19 cellular contexts compared by ENCODE assay signal in genomic region chr2:219545610-219546352, GRCh38. TPM values are rescaled to one million over a fixed set of nuclear protein-coding genes. Genes with fewer than 3 reads are reported as not detected.
DNase-seq lines count a peak whose midpoint lies in the region; ATAC-seq and TF ChIP-seq lines count a peak whose summit lies in the region.
"Had no signal": no experiment of that assay in that cellular context is flagged by ENCODE, and none has a peak within 500 bp of the region (broad histone marks: within the 10 kb centered on the region; RNA-seq: fewer than 3 reads in every experiment).

No MANE protein-coding gene starts in this region.

- H3K4me1 Mint-ChIP-seq in activated naive CD8-positive, alpha-beta T cell (ENCODE audit: low read depth): peaks cover 18% of the 10 kb centered on the region
- H3K4me1 Mint-ChIP-seq in activated naive CD8-positive, alpha-beta T cell treated with anti-CD3 and anti-CD28 coated beads, Interleukin-2, amount 50 U/mL, for 24 hours: peaks cover 24% of the 10 kb centered on the region
- peaks cover 21% of the 10 kb centered on the region for H3K4me1 Mint-ChIP-seq in glutamatergic neuron (ENCODE audit: low read depth, unreplicated experiment)
- peaks cover 25% of the 10 kb centered on the region for H3K4me1 Mint-ChIP-seq in activated CD8-positive, alpha-beta T cell treated with anti-CD3 and anti-CD28 coated beads, Interleukin-2, amount 10 ng/mL, durations not matched to agents 7 days and 5 days (ENCODE audit: low read depth)

- H3K79me2 ChIP-seq in neural cell (replicated peaks; ENCODE audit: insufficient read depth, low read length): peaks cover 17% of the 10 kb centered on the region

- CTCF ChIA-PET in activated CD8-positive, alpha-beta T cell treated with anti-CD3 and anti-CD28 coated beads, Interleukin-2, amount 10 ng/mL, durations not matched to agents 7 days and 5 days (lab: Charles Lee): interaction anchor here (1.1 to 5.9 kb wide), 3 partner anchors 14 to 96 kb away, joined by 4 to 39 read pairs (median 21); no protein-coding TSS in a partner anchor

- no peak overlapping the region for H3K27ac ChIP-seq in neural cell (ENCODE audit: low read length)
- H3K27ac ChIP-seq: 22Rv1, SK-N-MC had no signal

- no peaks in the 10 kb centered on the region for H3K9me3 ChIP-seq in neural cell (ENCODE audit: low read length)

- no peak overlapping the region for H3K27ac Mint-ChIP-seq in activated naive CD8-positive, alpha-beta T cell
- no peak overlapping the region for H3K27ac Mint-ChIP-seq in activated naive CD8-positive, alpha-beta T cell treated with anti-CD3 and anti-CD28 coated beads, Interleukin-2, amount 50 U/mL, for 24 hours
- no peak overlapping the region for H3K27ac Mint-ChIP-seq in glutamatergic neuron (ENCODE audit: unreplicated experiment)
- no peak overlapping the region for H3K27ac Mint-ChIP-seq in activated CD8-positive, alpha-beta T cell treated with anti-CD3 and anti-CD28 coated beads, Interleukin-2, amount 10 ng/mL, durations not matched to agents 7 days and 5 days

- H3K36me3 ChIP-seq in neural cell (ENCODE audit: insufficient read depth, low read length): peaks cover 1% of the 10 kb centered on the region

- DNase-seq in activated naive CD8-positive, alpha-beta T cell treated with anti-CD3 and anti-CD28 coated beads, Interleukin-2, amount 50 U/mL, for 24 hours: no peak
- DNase-seq in glutamatergic neuron: no peak
- DNase-seq in activated CD8-positive, alpha-beta T cell treated with anti-CD3 and anti-CD28 coated beads, Interleukin-2, amount 10 ng/mL, durations not matched to agents 7 days and 5 days: no peak
- no peak for DNase-seq in activated CD4-positive, CD25-positive, alpha-beta regulatory T cell treated with anti-CD3 and anti-CD28 coated beads, Interleukin-2, amount 50 U/mL, for 72 hours
- DNase-seq in islet precursor cell: no peak
- DNase-seq: AML-193, COR-L47, H9, NCI-H1105, NCI-H510A, OCI-M1, SHP77 had no signal

- H2AFZ ChIP-seq in neural cell (ENCODE audit: low read depth, low read length): no peak overlapping the region

- H3K9me3 Mint-ChIP-seq in activated naive CD8-positive, alpha-beta T cell (ENCODE audit: low read depth): no peaks in the 10 kb centered on the region
- H3K9me3 Mint-ChIP-seq in activated naive CD8-positive, alpha-beta T cell treated with anti-CD3 and anti-CD28 coated beads, Interleukin-2, amount 50 U/mL, for 24 hours: no peaks in the 10 kb centered on the region
- peaks cover 28% of the 10 kb centered on the region for H3K9me3 Mint-ChIP-seq in glutamatergic neuron (ENCODE audit: unreplicated experiment)
- H3K9me3 Mint-ChIP-seq in activated CD8-positive, alpha-beta T cell treated with anti-CD3 and anti-CD28 coated beads, Interleukin-2, amount 10 ng/mL, durations not matched to agents 7 days and 5 days (ENCODE audit: insufficient read depth): no peaks in the 10 kb centered on the region

- TF ChIP-seq CTCF in glutamatergic neuron (IDR thresholded peaks at IDR 0.05; ENCODE audit: partially characterized antibody, unreplicated experiment): no peak
- no peak for TF ChIP-seq CTCF in neural cell (IDR thresholded peaks at IDR 0.05; ENCODE audit: poor library complexity, severe bottlenecking)

- no peak for ATAC-seq in activated naive CD8-positive, alpha-beta T cell treated with anti-CD3 and anti-CD28 coated beads, Interleukin-2, amount 50 U/mL, for 24 hours
- ATAC-seq in activated CD8-positive, alpha-beta T cell treated with anti-CD3 and anti-CD28 coated beads, Interleukin-2, amount 10 ng/mL, durations not matched to agents 7 days and 5 days: no peak
- ATAC-seq in esophagus mucosa: no peak

- H3K9me2 ChIP-seq in neural cell (ENCODE audit: insufficient read depth, low read length): no peaks in the 10 kb centered on the region

- TF ChIP-seq EP300 in neural cell (conservative IDR thresholded peaks at IDR 0.05; ENCODE audit: poor library complexity, severe bottlenecking): no peak

- peak overlapping the region; percentile 90 for H3K4me2 ChIP-seq in neural cell (ENCODE audit: low read length)

- no peak for TF ChIP-seq RAD21 in neural cell (conservative IDR thresholded peaks at IDR 0.05)

- H3K4me3 Mint-ChIP-seq in activated naive CD8-positive, alpha-beta T cell: peak overlapping the region; percentile 46
- H3K4me3 Mint-ChIP-seq in activated naive CD8-positive, alpha-beta T cell treated with anti-CD3 and anti-CD28 coated beads, Interleukin-2, amount 50 U/mL, for 24 hours: no peak overlapping the region
- H3K4me3 Mint-ChIP-seq in glutamatergic neuron (ENCODE audit: unreplicated experiment): peak overlapping the region; percentile 99
- H3K4me3 Mint-ChIP-seq in activated CD8-positive, alpha-beta T cell treated with anti-CD3 and anti-CD28 coated beads, Interleukin-2, amount 10 ng/mL, durations not matched to agents 7 days and 5 days: no peak overlapping the region

- H3K27me3 ChIP-seq in neural cell (ENCODE audit: insufficient read depth, low read depth, low read length): no peaks in the 10 kb centered on the region

- POLR2A ChIA-PET in activated CD8-positive, alpha-beta T cell treated with anti-CD3 and anti-CD28 coated beads, Interleukin-2, amount 10 ng/mL, durations not matched to agents 7 days and 5 days (lab: Charles Lee): no interaction called here

- no peak overlapping the region for H3K9ac ChIP-seq in neural cell (ENCODE audit: low read length)

- peaks cover 2% of the 10 kb centered on the region for H4K20me1 ChIP-seq in neural cell (ENCODE audit: insufficient read depth)

- peaks cover 2% of the 10 kb centered on the region for H3K36me3 Mint-ChIP-seq in activated naive CD8-positive, alpha-beta T cell
- peaks cover 5% of the 10 kb centered on the region for H3K36me3 Mint-ChIP-seq in activated naive CD8-positive, alpha-beta T cell treated with anti-CD3 and anti-CD28 coated beads, Interleukin-2, amount 50 U/mL, for 24 hours (ENCODE audit: low read depth)
- H3K36me3 Mint-ChIP-seq in glutamatergic neuron (ENCODE audit: unreplicated experiment): peaks cover 19% of the 10 kb centered on the region
- no peaks in the 10 kb centered on the region for H3K36me3 Mint-ChIP-seq in activated CD8-positive, alpha-beta T cell treated with anti-CD3 and anti-CD28 coated beads, Interleukin-2, amount 10 ng/mL, durations not matched to agents 7 days and 5 days (ENCODE audit: low read depth)

- peak overlapping the region; percentile 90 for H3K4me3 ChIP-seq in neural cell (ENCODE audit: low read length)
- H3K4me3 ChIP-seq: SK-N-MC had no signal

- peaks cover 13% of the 10 kb centered on the region for H3K27me3 Mint-ChIP-seq in activated naive CD8-positive, alpha-beta T cell
- peaks cover 22% of the 10 kb centered on the region for H3K27me3 Mint-ChIP-seq in activated naive CD8-positive, alpha-beta T cell treated with anti-CD3 and anti-CD28 coated beads, Interleukin-2, amount 50 U/mL, for 24 hours
- H3K27me3 Mint-ChIP-seq in glutamatergic neuron (ENCODE audit: unreplicated experiment): peaks cover 20% of the 10 kb centered on the region
- peaks cover 32% of the 10 kb centered on the region for H3K27me3 Mint-ChIP-seq in activated CD8-positive, alpha-beta T cell treated with anti-CD3 and anti-CD28 coated beads, Interleukin-2, amount 10 ng/mL, durations not matched to agents 7 days and 5 days (ENCODE audit: low read depth)

- H3F3A ChIP-seq in neural cell (ENCODE audit: insufficient read depth, low read length, poor library complexity, severe bottlenecking): no peaks in the 10 kb centered on the region

TF ChIP-seq in neural cell, 6 proteins besides CTCF, POLR2A, EP300 and RAD21 (continues in another document):
- no peak for TF ChIP-seq TAF1 (IDR thresholded peaks at IDR 0.05; ENCODE audit: low read depth)
- TF ChIP-seq SMC3 (conservative IDR thresholded peaks at IDR 0.05; ENCODE audit: poor library complexity): no peak
- TF ChIP-seq EZH2 (IDR thresholded peaks at IDR 0.05; ENCODE audit: borderline replicate concordance, insufficient read depth, low read length, poor library complexity, severe bottlenecking): no peak
- no peak for TF ChIP-seq MXI1 (conservative IDR thresholded peaks at IDR 0.05; ENCODE audit: poor library complexity, severe bottlenecking)

RNA-seq across cellular contexts. Expression of gene TMEM198, which starts 2.0 kb away (rescaled TPM):
- total RNA-seq in glutamatergic neuron (ENCODE audit: unreplicated experiment) (40.9 TPM), esophagus mucosa (1.2 TPM)
- 39.3 and 44.0 TPM in 2 replicates for polyA plus RNA-seq in neural cell
- polyA minus RNA-seq in neural cell: 39.7 and 50.9 TPM in 2 replicates
- total RNA-seq in activated CD8-positive, alpha-beta T cell treated with anti-CD3 and anti-CD28 coated beads, Interleukin-2, amount 10 ng/mL, durations not matched to agents 7 days and 5 days: under 1 TPM; 0.47 to 0.60 TPM
- polyA plus RNA-seq: CD14-positive monocyte had no signal

RNA-seq across cellular contexts. Expression of gene CHPF, which starts 2.2 kb away (rescaled TPM):
- total RNA-seq in glutamatergic neuron (ENCODE audit: unreplicated experiment): 31.1 TPM
- polyA plus RNA-seq in neural cell: 24.3 and 28.6 TPM in 2 replicates
- polyA minus RNA-seq in neural cell: 35.1 and 42.4 TPM in 2 replicates
- 1 to 10 TPM; 7.1 to 7.3 TPM for total RNA-seq in activated CD8-positive, alpha-beta T cell treated with anti-CD3 and anti-CD28 coated beads, Interleukin-2, amount 10 ng/mL, durations not matched to agents 7 days and 5 days
- 27.1 TPM for total RNA-seq in esophagus mucosa

RNA-seq across cellular contexts. Expression of gene OBSL1, which starts 25.6 kb away (rescaled TPM):
- total RNA-seq in glutamatergic neuron (ENCODE audit: unreplicated experiment) (47.9 TPM), esophagus mucosa (13.0 TPM)
- polyA plus RNA-seq in neural cell: 59.7 and 75.2 TPM in 2 replicates
- 44.8 and 45.3 TPM in 2 replicates for polyA minus RNA-seq in neural cell
- total RNA-seq in activated CD8-positive, alpha-beta T cell treated with anti-CD3 and anti-CD28 coated beads, Interleukin-2, amount 10 ng/mL, durations not matched to agents 7 days and 5 days: under 1 TPM; 0.18 to 0.45 TPM
- polyA plus RNA-seq: CD14-positive monocyte had no signal

RNA-seq across cellular contexts. Expression of gene INHA, which starts 26.3 kb away (rescaled TPM):
- total RNA-seq in glutamatergic neuron (ENCODE audit: unreplicated experiment) (not detected), esophagus mucosa (0.28 TPM)
- polyA plus RNA-seq in neural cell: 2.7 and 5.6 TPM in 2 replicates
- polyA minus RNA-seq in neural cell: 0.46 TPM in 1 of 2 replicates, not detected in the other
- total RNA-seq in activated CD8-positive, alpha-beta T cell treated with anti-CD3 and anti-CD28 coated beads, Interleukin-2, amount 10 ng/mL, durations not matched to agents 7 days and 5 days: not detected
- polyA plus RNA-seq: CD14-positive monocyte had no signal

RNA-seq across cellular contexts. Expression of gene ASIC4, which starts 31.5 kb away (rescaled TPM):
- total RNA-seq in glutamatergic neuron (ENCODE audit: unreplicated experiment) (5.4 TPM), esophagus mucosa (not detected)
- 2.7 and 8.9 TPM in 2 replicates for polyA plus RNA-seq in neural cell
- polyA minus RNA-seq in neural cell: 1.9 and 2.9 TPM in 2 replicates
- not detected for total RNA-seq in activated CD8-positive, alpha-beta T cell treated with anti-CD3 and anti-CD28 coated beads, Interleukin-2, amount 10 ng/mL, durations not matched to agents 7 days and 5 days
- total RNA-seq: RPMI7951 had no signal
- polyA plus RNA-seq: CD14-positive monocyte had no signal

Comparison
In these comparisons a context has a peak if more than half of its experiments do, and no peak if none do; other contexts are left out.
1. H3K4me3 Mint-ChIP-seq: peak in activated naive CD8-positive, alpha-beta T cell (single experiment) and glutamatergic neuron (single experiment); none in activated naive CD8-positive, alpha-beta T cell treated with anti-CD3 and anti-CD28 coated beads, Interleukin-2, amount 50 U/mL, for 24 hours (single experiment) and activated CD8-positive, alpha-beta T cell treated with anti-CD3 and anti-CD28 coated beads, Interleukin-2, amount 10 ng/mL, durations not matched to agents 7 days and 5 days (single experiment).
2. RNA of gene TMEM198, which starts 2.0 kb away (total RNA-seq): 40.9 TPM in glutamatergic neuron (single experiment); 1.2 TPM in esophagus mucosa (single experiment) and 0.47 to 0.60 TPM in activated CD8-positive, alpha-beta T cell treated with anti-CD3 and anti-CD28 coated beads, Interleukin-2, amount 10 ng/mL, durations not matched to agents 7 days and 5 days; every median in the first group is over 10 times any median in the second.